In the genomic region with DNA sequence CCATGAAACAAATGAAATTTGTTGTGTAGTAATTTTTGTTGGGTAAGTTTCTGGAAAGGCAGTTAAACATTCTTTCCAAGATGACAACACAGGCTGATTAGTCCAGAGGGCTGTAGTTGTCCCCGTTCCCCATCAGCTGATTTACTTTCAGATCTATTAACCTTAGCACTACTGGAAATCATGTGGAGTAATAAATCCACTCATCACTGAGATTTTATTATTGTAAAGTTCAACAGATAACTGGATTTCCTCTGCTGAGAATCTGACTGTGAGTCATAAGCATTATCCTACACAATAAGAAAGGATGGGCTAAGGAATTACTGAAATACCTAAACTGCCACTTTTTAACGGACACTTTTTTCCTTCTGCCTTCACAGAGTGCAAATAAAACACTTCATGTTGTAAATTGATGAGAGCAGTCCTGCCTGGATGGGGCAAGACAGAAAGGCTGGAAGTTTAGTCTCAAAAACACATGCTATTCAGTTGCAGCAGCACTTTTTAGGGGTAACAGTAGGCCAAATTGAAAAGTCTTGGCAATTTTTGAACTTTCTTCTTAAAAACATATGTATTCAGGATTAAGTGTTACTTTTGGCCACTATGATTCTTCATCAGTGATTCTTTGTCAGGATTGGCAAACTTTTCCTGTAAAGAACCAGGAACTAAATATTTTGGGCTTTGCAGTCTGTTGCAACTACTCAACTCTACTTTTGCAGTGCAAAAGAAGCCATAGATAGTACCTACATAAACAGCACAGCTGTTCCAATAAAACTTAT, we compare ENCODE assay signal across 9 cellular contexts. TPM values are rescaled to one million over a fixed set of nuclear protein-coding genes. Genes with fewer than 3 reads are reported as not detected.
A peak's percentile ranks its signal among the peaks of the same experiment; 100 is the strongest.
DNase-seq lines count a peak whose midpoint lies in the region; ATAC-seq and TF ChIP-seq lines count a peak whose summit lies in the region.
"Had no signal": no experiment of that assay in that cellular context is flagged by ENCODE, and none has a peak within 500 bp of the region (broad histone marks: within the 10 kb centered on the region; RNA-seq: fewer than 3 reads in every experiment).

No MANE protein-coding gene starts in this region.

- H3K27ac ChIP-seq in heart right ventricle (peak overlapping the region; percentile 66 to 99 (median 96)), gastrocnemius medialis (peak overlapping the region; percentile 94 to 99 (median 96))

- no peak for TF ChIP-seq POLR2A in gastrocnemius medialis (IDR thresholded peaks at IDR 0.05)

- in situ Hi-C loops in gastrocnemius medialis (cut with MboI; ENCODE audit: low sequenced_read_pairs in 4 of 4): loop anchor here in 1 of 4 donors (10.0 kb wide), 1 partner anchor 78 kb away; no protein-coding TSS in a partner anchor

- peak overlapping the region in 6 of 10 donors; percentile 1 to 86 (median 78) for H3K4me3 ChIP-seq in heart right ventricle
- peak overlapping the region in 3 of 4 donors; percentile 10 to 34 (median 13) for H3K4me3 ChIP-seq in gastrocnemius medialis

- DNase-seq in ELR (ENCODE audit: low read depth) (peak; percentile 78), heart right ventricle (no peak), gastrocnemius medialis (no peak), activated gamma-delta T cell (lab: John Stamatoyannopoulos, UW) (no peak), iPS-NIHi7 (ENCODE audit: extremely low spot score) (no peak), HPDE6-E6E7 (ENCODE audit: extremely low spot score) (no peak)
- DNase-seq: stimulated activated CD4-positive, alpha-beta T cell treated with anti-CD3 and anti-CD28 coated beads, Interleukin-4, amount 100 ng/mL, for 1 hour had no signal

- H3K4me3 Mint-ChIP-seq in activated T-helper 17 cell treated with anti-CD3 and anti-CD28 coated beads, Interleukin-2, amount 50 U/mL, for 72 hours: peak overlapping the region; percentile 29

- peaks cover 21% of the 10 kb centered on the region for H3K36me3 Mint-ChIP-seq in activated T-helper 17 cell treated with anti-CD3 and anti-CD28 coated beads, Interleukin-2, amount 50 U/mL, for 72 hours (ENCODE audit: low read depth)

- no peak for ATAC-seq in activated T-helper 17 cell treated with anti-CD3 and anti-CD28 coated beads, Interleukin-2, amount 50 U/mL, for 72 hours (replicated peaks)
- ATAC-seq in heart right ventricle (peak in 6 of 8 donors; percentile 25 to 71 (median 46)), gastrocnemius medialis (peak; percentile 45 to 62), HG03354 (IDR thresholded peaks at IDR 0.05; ENCODE audit: poor library complexity, severe bottlenecking, unreplicated experiment) (no peak)

- H3K27me3 ChIP-seq in heart right ventricle: no peaks in the 10 kb centered on the region
- no peaks in the 10 kb centered on the region for H3K27me3 ChIP-seq in gastrocnemius medialis

- WGBS in heart right ventricle, 2 donors: 6 to 9% methylated on average over 2 of the region's 2 CpGs

- H3K4me1 Mint-ChIP-seq in activated T-helper 17 cell treated with anti-CD3 and anti-CD28 coated beads, Interleukin-2, amount 50 U/mL, for 72 hours: peaks cover 37% of the 10 kb centered on the region

- H3K9me3 ChIP-seq in heart right ventricle: no peaks in the 10 kb centered on the region
- no peaks in the 10 kb centered on the region for H3K9me3 ChIP-seq in gastrocnemius medialis

- TF ChIP-seq CTCF in heart right ventricle (IDR thresholded peaks at IDR 0.05) (no peak), gastrocnemius medialis (IDR thresholded peaks at IDR 0.05 in 4 of 5, conservative IDR thresholded peaks at IDR 0.05 in 1 of 5) (no peak)

- no peaks in the 10 kb centered on the region for H3K27me3 Mint-ChIP-seq in activated T-helper 17 cell treated with anti-CD3 and anti-CD28 coated beads, Interleukin-2, amount 50 U/mL, for 72 hours

- no peaks in the 10 kb centered on the region for H3K9me3 Mint-ChIP-seq in activated T-helper 17 cell treated with anti-CD3 and anti-CD28 coated beads, Interleukin-2, amount 50 U/mL, for 72 hours

- no peak overlapping the region for H3K27ac Mint-ChIP-seq in activated T-helper 17 cell treated with anti-CD3 and anti-CD28 coated beads, Interleukin-2, amount 50 U/mL, for 72 hours

- intact Hi-C loops in heart right ventricle (cut with DNase I) (no loop called here), gastrocnemius medialis (cut with DNase I; ENCODE audit: low total_unique reads) (loop anchor here (5.0 to 10.0 kb wide), 2 partner anchors 242 to 379 kb away; no protein-coding TSS in a partner anchor)

- H3K4me1 ChIP-seq in heart right ventricle (peaks cover 14 to 100% (median 99%) of the 10 kb centered on the region in 9 donors), gastrocnemius medialis (peaks cover 96 to 97% of the 10 kb centered on the region in 2 donors)

- peaks cover 0 to 33% (median 0%) of the 10 kb centered on the region in 9 donors for H3K36me3 ChIP-seq in heart right ventricle
- H3K36me3 ChIP-seq in gastrocnemius medialis: peaks cover 0 to 7% of the 10 kb centered on the region in 2 donors

RNA-seq across cellular contexts. Expression of a gene that starts 7.1 kb away (rescaled TPM):
- 10 to 100 TPM; 50.8 to 69.4 TPM for total RNA-seq in activated T-helper 17 cell treated with anti-CD3 and anti-CD28 coated beads, Interleukin-2, amount 50 U/mL, for 72 hours
- 100 to 1,000 TPM; 104 to 389 (median 181) TPM for total RNA-seq in heart right ventricle
- 100 to 1,000 TPM; 146 to 203 TPM for polyA plus RNA-seq in heart right ventricle
- 10 to 100 TPM; 60.0 to 89.5 (median 76.3) TPM for total RNA-seq in gastrocnemius medialis

Comparison
In these comparisons a context has a peak if more than half of its experiments do, and no peak if none do; other contexts are left out.
1. ATAC-seq: peak in heart right ventricle (6 of 8) and gastrocnemius medialis (2 of 2); none in activated T-helper 17 cell treated with anti-CD3 and anti-CD28 coated beads, Interleukin-2, amount 50 U/mL, for 72 hours (single experiment) and HG03354 (single experiment).